Comparison of ENCODE assay signal across 28 cellular contexts in genomic region chr1:42978317-42979036, GRCh38. TPM values are rescaled to one million over a fixed set of nuclear protein-coding genes. Genes with fewer than 3 reads are reported as not detected.
DNase-seq lines count a peak whose midpoint lies in the region; ATAC-seq and TF ChIP-seq lines count a peak whose summit lies in the region.
"Had no signal": no experiment of that assay in that cellular context is flagged by ENCODE, and none has a peak within 500 bp of the region (broad histone marks: within the 10 kb centered on the region; RNA-seq: fewer than 3 reads in every experiment).

No MANE protein-coding gene starts in this region.

- H4K5ac ChIP-seq in IMR-90 (ENCODE audit: low read depth, low read length), result peak overlapping the region; percentile 78
- H4K5ac ChIP-seq in mesendoderm (ENCODE audit: low read length), result no peak overlapping the region

- peak overlapping the region; percentile 72 for H2AFZ ChIP-seq in IMR-90 (replicated peaks; ENCODE audit: low read length, poor library complexity)
- H2AFZ ChIP-seq: GM23248 had no signal

- 30% methylated on average over 2 of the region's 14 CpGs; no CpG with 5 or more reads in 1 of the 2 experiments for WGBS in IMR-90 (ENCODE audit: extremely low coverage in 2 of 2, insufficient read length in 1 of 2), 2 experiments
- no CpG with 5 or more reads among the region's 14 CpGs for WGBS in mesendoderm (ENCODE audit: extremely low coverage, insufficient coverage, low lambda C conversion rate)
- WGBS in adrenal gland, 4 donors, result 74 to 86% (median 83%) methylated on average over 11 to 14 of the region's 14 CpGs

- H3K79me1 ChIP-seq in IMR-90 (ENCODE audit: low read depth in 1 of 2, low read length in 2 of 2) (peaks cover 0 to 19% of the 10 kb centered on the region in 2 experiments; a peak in 3 of 4 replicates), mesendoderm (ENCODE audit: low read length) (no peaks in the 10 kb centered on the region)

- H2BK120ac ChIP-seq in IMR-90 (ENCODE audit: low read depth, low read length), result peak overlapping the region; percentile 97
- no peak overlapping the region for H2BK120ac ChIP-seq in mesendoderm (ENCODE audit: low read depth, low read length)

- H2AK9ac ChIP-seq in IMR-90 (replicated peaks; ENCODE audit: low read depth, low read length, poor library complexity), result peak overlapping the region; percentile 80

- CTCF ChIA-PET in Calu3 (lab: Charles Lee) (interaction anchor here (0.6 to 1.2 kb wide), 2 partner anchors 52 to 58 kb away, joined by 3 to 4 read pairs; no protein-coding TSS in a partner anchor), IMR-90 (lab: Yijun Ruan, JAX) (no interaction called here)

- TF ChIP-seq CTCF in Calu3 (IDR thresholded peaks at IDR 0.05; ENCODE audit: unreplicated experiment), result no peak
- no peak for TF ChIP-seq CTCF in IMR-90 (conservative IDR thresholded peaks at IDR 0.05; ENCODE audit: low read depth, low read length)
- TF ChIP-seq CTCF in adrenal gland (IDR thresholded peaks at IDR 0.05), result no peak

- DNase-seq in Calu3 (no peak), IMR-90 (peak; percentile 71), mesendoderm (peak; percentile 81), adrenal gland (no peak), NOMO-1 treated with DMSO at 0.1 percent for 48 hours (lab: John Stamatoyannopoulos, UW; ENCODE audit: unreplicated experiment) (no peak), inferior parietal cortex (ENCODE audit: extremely low spot score) (no peak)
- DNase-seq: activated CD4-positive, CD25-positive, alpha-beta regulatory T cell treated with anti-CD3 and anti-CD28 coated beads, Interleukin-2, amount 50 U/mL, for 72 hours; activated CD8-positive, alpha-beta memory T cell treated with anti-CD3 and anti-CD28 coated beads for 24 hours; activated naive CD4-positive, alpha-beta T cell treated with Interleukin-2 at 50 U/mL for 16 hours; activated T-cell treated with anti-CD3 and anti-CD28 coated beads, Interleukin-2, amount 50 U/mL, for 4 hours; amniotic stem cell; central memory CD4-positive, alpha-beta T cell; DMS79; GM23248; hippocampal formation; MG63; naive B cell; NCI-H1436; NCI-H510A; T-helper 9 cell had no signal

- H3K4me1 Mint-ChIP-seq in Calu3 (ENCODE audit: low read depth, unreplicated experiment), result peaks cover 42% of the 10 kb centered on the region
- H3K4me1 Mint-ChIP-seq in dendritic cell treated with granulocyte-macrophage colony-stimulating factor and Interleukin-4, amounts not matched to agents 40 ng/mL and 50 ng/mL, for 4 days (ENCODE audit: low read depth), result peaks cover 32% of the 10 kb centered on the region

- H3K4me1 ChIP-seq in IMR-90 (ENCODE audit: control insufficient read depth, insufficient read depth, low read length), result peaks cover 13% of the 10 kb centered on the region
- H3K4me1 ChIP-seq in mesendoderm (ENCODE audit: control insufficient read depth, low read depth, low read length), result peaks cover 26% of the 10 kb centered on the region
- H3K4me1 ChIP-seq in adrenal gland (replicated peaks in 1 of 2), result peaks cover 0 to 3% of the 10 kb centered on the region in 2 donors
- H3K4me1 ChIP-seq: upper lobe of left lung had no signal

- TF ChIP-seq POLR2A in IMR-90 (IDR thresholded peaks at IDR 0.05; ENCODE audit: low read depth, low read length), result no peak
- no peak for TF ChIP-seq POLR2A in adrenal gland (IDR thresholded peaks at IDR 0.05)

- no TSS peak for BruUV-seq in Calu3 (replicated peaks; lab: Mats Ljungman, UMichigan)
- BruUV-seq in IMR-90 (replicated peaks; lab: Mats Ljungman, UMichigan), result no TSS peak

- POLR2A ChIA-PET in IMR-90 (lab: Charles Lee; ENCODE audit: unreplicated experiment), result interaction anchor here (0.7 kb wide), 1 partner anchor 17 kb away, joined by 3 read pairs; no protein-coding TSS in a partner anchor

- H3K27ac ChIP-seq in IMR-90 (ENCODE audit: insufficient read depth, low read length) (peak overlapping the region; percentile 74), mesendoderm (ENCODE audit: low read depth, low read length) (peak overlapping the region; percentile 56), adrenal gland (no peak overlapping the region)
- H3K27ac ChIP-seq: GM23248, RWPE1, upper lobe of left lung had no signal

- H3K36me3 Mint-ChIP-seq in Calu3 (ENCODE audit: insufficient read depth, unreplicated experiment), result peaks cover 14% of the 10 kb centered on the region
- no peaks in the 10 kb centered on the region for H3K36me3 Mint-ChIP-seq in dendritic cell treated with granulocyte-macrophage colony-stimulating factor and Interleukin-4, amounts not matched to agents 40 ng/mL and 50 ng/mL, for 4 days (ENCODE audit: low read depth)

- peak overlapping the region; percentile 69 to 92 for H4K8ac ChIP-seq in IMR-90 (ENCODE audit: low read depth in 2 of 2, low read length in 2 of 2)
- H4K8ac ChIP-seq in mesendoderm (ENCODE audit: low read depth, low read length), result no peak overlapping the region

- in situ Hi-C loops in IMR-90 (cut with MboI; ENCODE audit: low sequenced_read_pairs), result no loop called here

- H3K9me3 Mint-ChIP-seq in Calu3 (ENCODE audit: low read depth, unreplicated experiment), result no peaks in the 10 kb centered on the region
- no peaks in the 10 kb centered on the region for H3K9me3 Mint-ChIP-seq in dendritic cell treated with granulocyte-macrophage colony-stimulating factor and Interleukin-4, amounts not matched to agents 40 ng/mL and 50 ng/mL, for 4 days
- H3K9me3 Mint-ChIP-seq: activated T-cell treated with anti-CD3 and anti-CD28 coated beads, Interleukin-2, amount 50 U/mL, for 4 hours; memory B cell had no signal

- H3K4ac ChIP-seq in IMR-90 (ENCODE audit: low read depth, low read length), result peak overlapping the region; percentile 97
- peak overlapping the region; percentile 63 for H3K4ac ChIP-seq in mesendoderm (ENCODE audit: low read depth, low read length)

- H2BK20ac ChIP-seq in IMR-90 (ENCODE audit: low read depth, low read length), result peak overlapping the region; percentile 98

- peak; percentile 83 for ATAC-seq in IMR-90 (ENCODE audit: low read depth)
- ATAC-seq in GM18870 (IDR thresholded peaks at IDR 0.05; ENCODE audit: unreplicated experiment), result no peak
- ATAC-seq: activated T-cell treated with anti-CD3 and anti-CD28 coated beads, Interleukin-2, amount 50 U/mL, for 4 hours; esophagus mucosa; sciatic nerve had no signal

- H3K36me3 ChIP-seq in IMR-90 (ENCODE audit: control insufficient read depth, insufficient read depth, low read length) (peaks cover 9% of the 10 kb centered on the region; the same call in 1 of the 2 replicates), mesendoderm (ENCODE audit: control insufficient read depth, insufficient read depth, low read length) (no peaks in the 10 kb centered on the region), adrenal gland (replicated peaks in 1 of 2) (no peaks in the 10 kb centered on the region)
- H3K36me3 ChIP-seq: MG63, upper lobe of left lung had no signal

- H3K27ac Mint-ChIP-seq in Calu3 (ENCODE audit: unreplicated experiment), result peak overlapping the region; percentile 76
- H3K27ac Mint-ChIP-seq in dendritic cell treated with granulocyte-macrophage colony-stimulating factor and Interleukin-4, amounts not matched to agents 40 ng/mL and 50 ng/mL, for 4 days, result peak overlapping the region; percentile 33
- H3K27ac Mint-ChIP-seq: B cell, memory B cell had no signal

- intact Hi-C loops in Calu3 (cut with micrococcal nuclease; ENCODE audit: unreplicated experiment) (no loop called here), IMR-90 (cut with micrococcal nuclease) (no loop called here), adrenal gland (cut with DNase I) (no loop called here)
- intact Hi-C loops in dendritic cell treated with granulocyte-macrophage colony-stimulating factor and Interleukin-4, amounts not matched to agents 40 ng/mL and 50 ng/mL, for 4 days (cut with micrococcal nuclease), result no loop called here

- peak overlapping the region; percentile 97 for H4K91ac ChIP-seq in IMR-90 (ENCODE audit: insufficient read depth, low read depth, low read length)

- H3K18ac ChIP-seq in IMR-90 (ENCODE audit: low read depth, low read length) (peak overlapping the region; percentile 94), mesendoderm (ENCODE audit: low read length) (peak overlapping the region; percentile 56)

- peaks cover 24% of the 10 kb centered on the region for H3K9me1 ChIP-seq in IMR-90 (ENCODE audit: insufficient read depth, low read length)

- H3K27me3 ChIP-seq in IMR-90 (ENCODE audit: control insufficient read depth, insufficient read depth, low read length), result no peaks in the 10 kb centered on the region
- no peaks in the 10 kb centered on the region for H3K27me3 ChIP-seq in mesendoderm (ENCODE audit: insufficient read depth, low read length, poor library complexity)
- no peaks in the 10 kb centered on the region for H3K27me3 ChIP-seq in adrenal gland
- H3K27me3 ChIP-seq: MG63, upper lobe of left lung had no signal

- H3K14ac ChIP-seq in IMR-90 (replicated peaks; ENCODE audit: low read depth, low read length), result peak overlapping the region; percentile 97

- no peaks in the 10 kb centered on the region for H3K9me3 ChIP-seq in IMR-90 (ENCODE audit: control insufficient read depth, insufficient read depth, low read length)
- no peaks in the 10 kb centered on the region for H3K9me3 ChIP-seq in adrenal gland (replicated peaks in 1 of 3)
- H3K9me3 ChIP-seq: MG63, upper lobe of left lung had no signal

- H3K9ac ChIP-seq in IMR-90 (ENCODE audit: low read depth, low read length), result peak overlapping the region; percentile 21; the same call in 1 of the 2 replicates
- peak overlapping the region; percentile 19 for H3K9ac ChIP-seq in mesendoderm (ENCODE audit: low read length)
- H3K9ac ChIP-seq: GM23248 had no signal

- peak overlapping the region; percentile 91 for H3K23ac ChIP-seq in IMR-90 (ENCODE audit: low read depth, low read length)
- H3K23ac ChIP-seq in mesendoderm (ENCODE audit: low read length), result no peak overlapping the region

- H3K4me2 ChIP-seq in IMR-90 (ENCODE audit: low read depth, low read length) (peak overlapping the region; percentile 50; the same call in 1 of the 2 replicates), mesendoderm (ENCODE audit: low read length) (no peak overlapping the region)

- H2BK15ac ChIP-seq in IMR-90 (ENCODE audit: low read depth, low read length) (peak overlapping the region; percentile 98), mesendoderm (replicated peaks; ENCODE audit: low read depth) (no peak overlapping the region)

- no peaks in the 10 kb centered on the region for H4K20me1 ChIP-seq in IMR-90 (ENCODE audit: insufficient read depth, low read length)

- no peak overlapping the region for H3K4me3 Mint-ChIP-seq in Calu3 (ENCODE audit: low read depth, unreplicated experiment)
- no peak overlapping the region for H3K4me3 Mint-ChIP-seq in dendritic cell treated with granulocyte-macrophage colony-stimulating factor and Interleukin-4, amounts not matched to agents 40 ng/mL and 50 ng/mL, for 4 days
- H3K4me3 Mint-ChIP-seq: activated T-cell treated with anti-CD3 and anti-CD28 coated beads, Interleukin-2, amount 50 U/mL, for 4 hours; B cell; memory B cell had no signal

- no peak for TF ChIP-seq RAD21 in IMR-90 (IDR thresholded peaks at IDR 0.05; ENCODE audit: low read length)

- peak overlapping the region; percentile 96 for H2AK5ac ChIP-seq in IMR-90 (ENCODE audit: low read depth, low read length)
- peak overlapping the region; percentile 61 for H2AK5ac ChIP-seq in mesendoderm (ENCODE audit: low read length)

- H2BK5ac ChIP-seq in IMR-90 (ENCODE audit: low read depth, low read length, poor library complexity, severe bottlenecking), result peak overlapping the region; percentile 93
- peak overlapping the region; percentile 69 for H2BK5ac ChIP-seq in mesendoderm (ENCODE audit: low read length)

- H3K4me3 ChIP-seq in IMR-90 (ENCODE audit: insufficient read depth, low read depth, low read length) (no peak overlapping the region), mesendoderm (ENCODE audit: low read length) (no peak overlapping the region), adrenal gland (no peak overlapping the region)
- H3K4me3 ChIP-seq: GM23248, MG63, upper lobe of left lung had no signal

- dilution Hi-C loops in IMR-90 (cut with HindIII; ENCODE audit: low sequenced_read_pairs, unreplicated experiment), result no loop called here

- no peaks in the 10 kb centered on the region for H3K27me3 Mint-ChIP-seq in Calu3 (ENCODE audit: unreplicated experiment)
- H3K27me3 Mint-ChIP-seq in dendritic cell treated with granulocyte-macrophage colony-stimulating factor and Interleukin-4, amounts not matched to agents 40 ng/mL and 50 ng/mL, for 4 days, result peaks cover 1% of the 10 kb centered on the region
- H3K27me3 Mint-ChIP-seq: B cell, memory B cell, naive B cell had no signal

- H3K79me2 ChIP-seq in mesendoderm (ENCODE audit: control insufficient read depth, insufficient read depth, low read length), result no peaks in the 10 kb centered on the region

- H3K56ac ChIP-seq in IMR-90 (ENCODE audit: extremely low read depth, insufficient read depth, low read length), result peak overlapping the region; percentile 80
- peak overlapping the region; percentile 78 for H3K56ac ChIP-seq in mesendoderm (ENCODE audit: low read length)

RNA-seq across cellular contexts. Expression of gene SLC2A1, which starts 19.8 kb away (rescaled TPM):
- 163 and 183 TPM in 2 replicates for total RNA-seq in Calu3 (2022)
- total RNA-seq in IMR-90 (2012; rRNA removed), result 203 and 395 TPM in 2 replicates
- 200 and 208 TPM in 2 replicates for polyA plus RNA-seq in IMR-90 (2012; rRNA removed)
- polyA plus RNA-seq in IMR-90 (2012; cell fraction: cytosol; rRNA removed), result 557 and 944 TPM in 2 replicates
- 202 and 690 TPM in 2 replicates for polyA plus RNA-seq in IMR-90 (2012; cell fraction: nucleus; rRNA removed; ENCODE audit: low replicate concordance)
- 253 TPM for polyA plus RNA-seq in mesendoderm (2013, experiment 1 of 2)
- 262 TPM for polyA plus RNA-seq in mesendoderm (2013, experiment 2 of 2)
- total RNA-seq in adrenal gland, result 100 to 1,000 TPM in 1 of 8 donors, 10 to 100 TPM in 7; 15.4 to 123 (median 27.1) TPM
- 10 to 100 TPM in 1 of 3 donors, 1 to 10 TPM in 2; 4.6 to 12.3 (median 9.3) TPM for polyA plus RNA-seq in adrenal gland

Comparison
In these comparisons a context has a peak if more than half of its experiments do, and no peak if none do; other contexts are left out.
1. DNase-seq: peak in IMR-90 (single experiment) and mesendoderm (single experiment); none in Calu3 (single experiment), adrenal gland (0 of 7), NOMO-1 treated with DMSO at 0.1 percent for 48 hours (single experiment) and inferior parietal cortex (single experiment).
2. H3K27ac ChIP-seq: peak in IMR-90 (single experiment) and mesendoderm (single experiment); none in adrenal gland (0 of 5).